8 cellular contexts compared by ENCODE assay signal in the genomic region with DNA sequence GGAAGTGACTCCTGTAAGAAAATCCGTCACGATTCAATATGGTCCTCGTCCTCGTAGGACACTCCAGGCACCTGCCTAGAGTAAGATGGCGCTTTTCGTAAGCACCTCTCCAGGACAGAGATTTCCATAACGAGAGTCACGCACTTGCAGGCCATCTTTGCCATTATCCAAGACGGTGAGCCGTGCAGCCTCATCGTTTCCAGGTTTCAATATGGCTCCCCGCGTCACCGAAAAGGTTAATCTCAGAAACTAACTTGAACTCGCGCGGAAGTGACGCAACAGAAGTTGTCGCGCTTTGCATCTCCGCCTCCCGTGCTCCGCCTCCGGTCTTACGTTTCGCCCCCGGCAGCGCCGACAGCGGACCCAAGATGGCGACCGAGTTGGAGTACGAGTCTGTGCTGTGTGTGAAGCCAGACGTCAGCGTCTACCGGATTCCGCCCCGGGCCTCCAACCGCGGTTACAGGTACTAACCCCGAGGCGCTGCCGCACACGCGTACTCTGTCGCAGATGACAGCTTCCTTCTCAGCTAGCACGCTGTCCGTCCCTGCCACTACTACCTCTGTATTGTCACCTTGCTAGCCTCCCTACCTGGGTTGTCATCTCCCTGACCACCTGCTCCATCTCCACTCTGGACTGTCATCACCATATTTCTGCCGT. TPM values are rescaled to one million over a fixed set of nuclear protein-coding genes. Genes with fewer than 3 reads are reported as not detected.
A peak's percentile ranks its signal among the peaks of the same experiment; 100 is the strongest.
DNase-seq lines count a peak whose midpoint lies in the region; ATAC-seq and TF ChIP-seq lines count a peak whose summit lies in the region.

NECAP1 (plus strand) TSS at position 354 of the 657 bp plus-strand sequence; CDS start at position 369, 15 bp downstream.

- TF ChIP-seq CTCF in natural killer cell (IDR thresholded peaks at IDR 0.05): no peak

- H3K27ac Mint-ChIP-seq in natural killer cell: peak within 1 kb of the TSS; percentile 96 to 97

- peak within 1 kb of the TSS; percentile 98 for H3K4me3 Mint-ChIP-seq in natural killer cell

- no peaks in the 10 kb centered on the region for H3K36me3 Mint-ChIP-seq in natural killer cell

- H3K4me1 Mint-ChIP-seq in natural killer cell: peaks cover 30 to 34% of the 10 kb centered on the region in 2 donors

- intact Hi-C loops in natural killer cell (cut with micrococcal nuclease): loop anchor here (1.0 kb wide), 3 partner anchors 16 to 56 kb away; partner anchors contain the start of gene C3AR1

- ATAC-seq in natural killer cell: peak; percentile 91 to 96 (median 94)

- H3K27me3 Mint-ChIP-seq in natural killer cell (ENCODE audit: low read depth in 2 of 2): no peaks in the 10 kb centered on the region

- no peaks in the 10 kb centered on the region for H3K9me3 Mint-ChIP-seq in natural killer cell

- DNase-seq in EH (ENCODE audit: low read depth) (peak; percentile 96), H4 (ENCODE audit: low spot score) (peak; percentile 98), LoVo (ENCODE audit: low spot score) (peak; percentile 99), fibroblast of peridontal ligament (ENCODE audit: extremely low read depth) (peak; percentile 97), natural killer cell (peak; percentile 92)
- peak; percentile 95 for DNase-seq in activated T-helper 9 cell treated with anti-CD3 and anti-CD28 coated beads, Interleukin-2, amount 50 U/mL, for 16 hours (ENCODE audit: low read depth)
- DNase-seq in stimulated activated naive CD4-positive, alpha-beta T cell treated with Interleukin-2 at 50 U/mL for 16 hours (lab: John Stamatoyannopoulos, UW): peak; percentile 98

- peak; percentile 99 for TF ChIP-seq POLR2A in Raji (IDR thresholded peaks at IDR 0.05; ENCODE audit: insufficient read depth, low read depth, low read length)

RNA-seq across cellular contexts. Expression of gene NECAP1, which starts in this region (rescaled TPM):
- 34.7 and 50.5 TPM in 2 replicates for total RNA-seq in H4 (2014; rRNA removed; shearing (Covaris generic))
- total RNA-seq in natural killer cell: 100 to 1,000 TPM; 100 to 122 (median 115) TPM

Comparison
In these comparisons a context has a peak if more than half of its experiments do, and no peak if none do; other contexts are left out.
1. Peak in every context shown above with its lines: DNase-seq and ATAC-seq.